In the genomic region with DNA sequence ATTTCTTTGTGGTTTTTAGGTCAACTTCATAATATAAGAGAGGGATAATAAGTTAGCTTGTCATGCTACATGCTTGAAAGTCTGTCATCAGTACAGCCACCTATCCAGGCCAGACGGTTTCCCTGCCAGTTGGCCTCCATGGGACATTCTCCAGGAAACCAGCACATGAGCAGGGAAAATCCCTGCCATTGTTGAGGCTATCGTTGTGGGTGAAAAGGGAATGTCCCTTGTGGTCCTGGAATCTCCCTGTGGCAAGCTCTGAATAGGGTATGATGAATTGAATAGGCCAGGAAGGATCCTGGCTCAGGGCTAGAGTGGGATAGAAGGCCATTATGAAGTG, we compare ENCODE assay signal across 14 cellular contexts. TPM values are rescaled to one million over a fixed set of nuclear protein-coding genes. Genes with fewer than 3 reads are reported as not detected.
A peak's percentile ranks its signal among the peaks of the same experiment; 100 is the strongest.
DNase-seq lines count a peak whose midpoint lies in the region; ATAC-seq and TF ChIP-seq lines count a peak whose summit lies in the region.
"Had no signal": no experiment of that assay in that cellular context is flagged by ENCODE, and none has a peak within 500 bp of the region (broad histone marks: within the 10 kb centered on the region; RNA-seq: fewer than 3 reads in every experiment).

No MANE protein-coding gene starts in this region.

- no peak for TF ChIP-seq CTCF in WTC11 (IDR thresholded peaks at IDR 0.05)
- TF ChIP-seq CTCF in foreskin keratinocyte (conservative IDR thresholded peaks at IDR 0.05), result no peak
- TF ChIP-seq CTCF in upper lobe of right lung (IDR thresholded peaks at IDR 0.05), result no peak

- peak; percentile 49 for DNase-seq in activated CD4-positive, alpha-beta memory T cell treated with anti-CD3 and anti-CD28 coated beads for 36 hours
- no peak for DNase-seq in activated CD4-positive, alpha-beta memory T cell treated with anti-CD3 and anti-CD28 coated beads, Interleukin-2, amount 10 ng/mL, durations not matched to agents 7 days and 5 days
- DNase-seq in WTC11 (ENCODE audit: low spot score), result no peak
- peak in 1 of 2 donors; percentile 68 for DNase-seq in foreskin keratinocyte
- DNase-seq in stimulated activated naive CD8-positive, alpha-beta T cell treated with anti-CD3 and anti-CD28 coated beads, Interleukin-15, Interleukin-2, amounts not matched to agents 100 U/mL and 50 U/mL, for 24 hours, result peak; percentile 36
- DNase-seq in amniotic stem cell (lab: John Stamatoyannopoulos, UW), result no peak
- no peak for DNase-seq in naive thymus-derived CD8-positive, alpha-beta T cell
- no peak for DNase-seq in upper lobe of right lung
- DNase-seq: KG1, midbrain, NCI-H510A had no signal

- ATAC-seq in WTC11 (no peak), foreskin keratinocyte (peak; percentile 77), upper lobe of right lung (no peak)
- peak; percentile 65 for ATAC-seq in stimulated activated naive CD8-positive, alpha-beta T cell treated with anti-CD3 and anti-CD28 coated beads, Interleukin-15, Interleukin-2, amounts not matched to agents 100 U/mL and 50 U/mL, for 24 hours
- ATAC-seq in naive thymus-derived CD8-positive, alpha-beta T cell, result no peak
- ATAC-seq: gastroesophageal sphincter had no signal

- no peak overlapping the region for H3K4me3 ChIP-seq in upper lobe of right lung
- H3K4me3 ChIP-seq: A549, gastroesophageal sphincter, skin epidermis had no signal

- H3K4me1 ChIP-seq in foreskin keratinocyte, result peaks cover 24% of the 10 kb centered on the region
- no peaks in the 10 kb centered on the region for H3K4me1 ChIP-seq in upper lobe of right lung
- H3K4me1 ChIP-seq: gastroesophageal sphincter had no signal

- peaks cover 8% of the 10 kb centered on the region for H3K4me1 Mint-ChIP-seq in activated CD4-positive, alpha-beta memory T cell treated with anti-CD3 and anti-CD28 coated beads for 36 hours (ENCODE audit: low read depth)
- H3K4me1 Mint-ChIP-seq in activated CD4-positive, alpha-beta memory T cell treated with anti-CD3 and anti-CD28 coated beads, Interleukin-2, amount 10 ng/mL, durations not matched to agents 7 days and 5 days, result no peaks in the 10 kb centered on the region
- peaks cover 11% of the 10 kb centered on the region for H3K4me1 Mint-ChIP-seq in WTC11
- H3K4me1 Mint-ChIP-seq in naive thymus-derived CD8-positive, alpha-beta T cell, result no peaks in the 10 kb centered on the region

- POLR2A ChIA-PET in activated CD4-positive, alpha-beta memory T cell treated with anti-CD3 and anti-CD28 coated beads for 36 hours (lab: Charles Lee), result no interaction called here
- POLR2A ChIA-PET in activated CD4-positive, alpha-beta memory T cell treated with anti-CD3 and anti-CD28 coated beads, Interleukin-2, amount 10 ng/mL, durations not matched to agents 7 days and 5 days (lab: Charles Lee), result interaction anchor here (1.0 kb wide), 1 partner anchor 199 kb away, joined by 3 read pairs; the partner anchor contains the start of gene AGGF1
- POLR2A ChIA-PET in WTC11 (lab: Charles Lee), result interaction anchor here (0.7 kb wide), 1 partner anchor 12 kb away, joined by 5 read pairs; the partner anchor contains the start of gene F2RL1
- POLR2A ChIA-PET in naive thymus-derived CD8-positive, alpha-beta T cell (lab: Charles Lee), result no interaction called here

- intact Hi-C loops in activated CD4-positive, alpha-beta memory T cell treated with anti-CD3 and anti-CD28 coated beads for 36 hours (cut with micrococcal nuclease), result no loop called here
- intact Hi-C loops in upper lobe of right lung (cut with DNase I), result no loop called here

- H3K27me3 ChIP-seq in foreskin keratinocyte (no peaks in the 10 kb centered on the region), upper lobe of right lung (no peaks in the 10 kb centered on the region)
- H3K27me3 ChIP-seq: gastroesophageal sphincter had no signal

- H3K4me3 Mint-ChIP-seq in activated CD4-positive, alpha-beta memory T cell treated with anti-CD3 and anti-CD28 coated beads for 36 hours, result no peak overlapping the region
- H3K4me3 Mint-ChIP-seq in activated CD4-positive, alpha-beta memory T cell treated with anti-CD3 and anti-CD28 coated beads, Interleukin-2, amount 10 ng/mL, durations not matched to agents 7 days and 5 days, result no peak overlapping the region
- no peak overlapping the region for H3K4me3 Mint-ChIP-seq in WTC11
- no peak overlapping the region for H3K4me3 Mint-ChIP-seq in naive thymus-derived CD8-positive, alpha-beta T cell

- no peaks in the 10 kb centered on the region for H3K27me3 Mint-ChIP-seq in activated CD4-positive, alpha-beta memory T cell treated with anti-CD3 and anti-CD28 coated beads for 36 hours
- no peaks in the 10 kb centered on the region for H3K27me3 Mint-ChIP-seq in activated CD4-positive, alpha-beta memory T cell treated with anti-CD3 and anti-CD28 coated beads, Interleukin-2, amount 10 ng/mL, durations not matched to agents 7 days and 5 days
- no peaks in the 10 kb centered on the region for H3K27me3 Mint-ChIP-seq in WTC11 (ENCODE audit: low read depth)
- H3K27me3 Mint-ChIP-seq in naive thymus-derived CD8-positive, alpha-beta T cell, result no peaks in the 10 kb centered on the region

- CTCF ChIA-PET in activated CD4-positive, alpha-beta memory T cell treated with anti-CD3 and anti-CD28 coated beads for 36 hours (lab: Charles Lee), result no interaction called here
- CTCF ChIA-PET in activated CD4-positive, alpha-beta memory T cell treated with anti-CD3 and anti-CD28 coated beads, Interleukin-2, amount 10 ng/mL, durations not matched to agents 7 days and 5 days (lab: Charles Lee), result no interaction called here
- CTCF ChIA-PET in WTC11 (lab: Charles Lee), result no interaction called here

- no peaks in the 10 kb centered on the region for H3K9me3 ChIP-seq in upper lobe of right lung
- H3K9me3 ChIP-seq: A549, gastroesophageal sphincter had no signal

- peaks cover 10% of the 10 kb centered on the region for H3K36me3 Mint-ChIP-seq in activated CD4-positive, alpha-beta memory T cell treated with anti-CD3 and anti-CD28 coated beads for 36 hours
- H3K36me3 Mint-ChIP-seq in activated CD4-positive, alpha-beta memory T cell treated with anti-CD3 and anti-CD28 coated beads, Interleukin-2, amount 10 ng/mL, durations not matched to agents 7 days and 5 days (ENCODE audit: low read depth), result no peaks in the 10 kb centered on the region
- peaks cover 21% of the 10 kb centered on the region for H3K36me3 Mint-ChIP-seq in WTC11
- H3K36me3 Mint-ChIP-seq in naive thymus-derived CD8-positive, alpha-beta T cell, result peaks cover 0 to 13% (median 10%) of the 10 kb centered on the region in 3 donors

- no peaks in the 10 kb centered on the region for H3K36me3 ChIP-seq in upper lobe of right lung
- H3K36me3 ChIP-seq: gastroesophageal sphincter had no signal

- no peaks in the 10 kb centered on the region for H3K9me3 Mint-ChIP-seq in activated CD4-positive, alpha-beta memory T cell treated with anti-CD3 and anti-CD28 coated beads for 36 hours
- H3K9me3 Mint-ChIP-seq in activated CD4-positive, alpha-beta memory T cell treated with anti-CD3 and anti-CD28 coated beads, Interleukin-2, amount 10 ng/mL, durations not matched to agents 7 days and 5 days, result no peaks in the 10 kb centered on the region
- no peaks in the 10 kb centered on the region for H3K9me3 Mint-ChIP-seq in WTC11
- no peaks in the 10 kb centered on the region for H3K9me3 Mint-ChIP-seq in naive thymus-derived CD8-positive, alpha-beta T cell

- no peak overlapping the region for H3K27ac Mint-ChIP-seq in activated CD4-positive, alpha-beta memory T cell treated with anti-CD3 and anti-CD28 coated beads for 36 hours
- H3K27ac Mint-ChIP-seq in activated CD4-positive, alpha-beta memory T cell treated with anti-CD3 and anti-CD28 coated beads, Interleukin-2, amount 10 ng/mL, durations not matched to agents 7 days and 5 days, result no peak overlapping the region
- H3K27ac Mint-ChIP-seq in WTC11, result peak overlapping the region; percentile 44
- H3K27ac Mint-ChIP-seq in naive thymus-derived CD8-positive, alpha-beta T cell, result no peak overlapping the region

- H3K27ac ChIP-seq in foreskin keratinocyte, result no peak overlapping the region
- no peak overlapping the region for H3K27ac ChIP-seq in upper lobe of right lung
- H3K27ac ChIP-seq: A549, gastroesophageal sphincter, skin epidermis had no signal

TF ChIP-seq in WTC11, 78 proteins besides CTCF, POLR2A, EP300 and RAD21 (continues in another document):
- TF ChIP-seq USF2 (CRISPR knock-in tag; IDR thresholded peaks at IDR 0.05), result no peak

RNA-seq across cellular contexts. Expression of gene F2RL1, which starts 12.2 kb away (rescaled TPM):
- 1 to 10 TPM; 2.3 to 2.9 TPM for total RNA-seq in activated CD4-positive, alpha-beta memory T cell treated with anti-CD3 and anti-CD28 coated beads for 36 hours
- under 1 TPM; 0.78 to 0.81 TPM for total RNA-seq in activated CD4-positive, alpha-beta memory T cell treated with anti-CD3 and anti-CD28 coated beads, Interleukin-2, amount 10 ng/mL, durations not matched to agents 7 days and 5 days
- total RNA-seq in WTC11 (2021) (37.3 to 38.9 TPM (median 37.5 TPM) in 3 replicates), foreskin keratinocyte (72.4 and 77.5 TPM in 2 replicates), upper lobe of right lung (8.0 TPM)
- 32.8 and 36.8 TPM in 2 replicates for polyA plus RNA-seq in foreskin keratinocyte
- 1 to 10 TPM; 3.1 to 4.2 TPM for total RNA-seq in naive thymus-derived CD8-positive, alpha-beta T cell
- polyA plus RNA-seq in naive thymus-derived CD8-positive, alpha-beta T cell, result 1 to 10 TPM in 2 of 3 donors, under 1 TPM in 1; 0.48 to 4.7 (median 2.0) TPM

RNA-seq across cellular contexts. Expression of gene S100Z, which starts 18.7 kb away (rescaled TPM):
- total RNA-seq in activated CD4-positive, alpha-beta memory T cell treated with anti-CD3 and anti-CD28 coated beads for 36 hours, result 1 to 10 TPM; 1.8 to 2.1 TPM
- 1 to 10 TPM; 2.5 to 2.6 TPM for total RNA-seq in activated CD4-positive, alpha-beta memory T cell treated with anti-CD3 and anti-CD28 coated beads, Interleukin-2, amount 10 ng/mL, durations not matched to agents 7 days and 5 days
- not detected in 3 replicates for total RNA-seq in WTC11 (2021)
- not detected in 2 replicates for total RNA-seq in foreskin keratinocyte
- not detected in 2 replicates for polyA plus RNA-seq in foreskin keratinocyte
- not detected for total RNA-seq in naive thymus-derived CD8-positive, alpha-beta T cell
- not detected for polyA plus RNA-seq in naive thymus-derived CD8-positive, alpha-beta T cell
- 0.52 TPM for total RNA-seq in upper lobe of right lung
- total RNA-seq: gastroesophageal sphincter had no signal
- polyA plus RNA-seq: A549 had no signal

Comparison
In these comparisons a context has a peak if more than half of its experiments do, and no peak if none do; other contexts are left out.
1. DNase-seq: peak in activated CD4-positive, alpha-beta memory T cell treated with anti-CD3 and anti-CD28 coated beads for 36 hours (single experiment) and stimulated activated naive CD8-positive, alpha-beta T cell treated with anti-CD3 and anti-CD28 coated beads, Interleukin-15, Interleukin-2, amounts not matched to agents 100 U/mL and 50 U/mL, for 24 hours (single experiment); none in activated CD4-positive, alpha-beta memory T cell treated with anti-CD3 and anti-CD28 coated beads, Interleukin-2, amount 10 ng/mL, durations not matched to agents 7 days and 5 days (single experiment), WTC11 (single experiment), amniotic stem cell (single experiment), naive thymus-derived CD8-positive, alpha-beta T cell (0 of 10) and upper lobe of right lung (single experiment).
2. POLR2A ChIA-PET loops: an anchor here in activated CD4-positive, alpha-beta memory T cell treated with anti-CD3 and anti-CD28 coated beads, Interleukin-2, amount 10 ng/mL, durations not matched to agents 7 days and 5 days (1.0 kb wide) and WTC11 (0.7 kb wide); none called in activated CD4-positive, alpha-beta memory T cell treated with anti-CD3 and anti-CD28 coated beads for 36 hours and naive thymus-derived CD8-positive, alpha-beta T cell.
3. ATAC-seq: peak in foreskin keratinocyte (single experiment) and stimulated activated naive CD8-positive, alpha-beta T cell treated with anti-CD3 and anti-CD28 coated beads, Interleukin-15, Interleukin-2, amounts not matched to agents 100 U/mL and 50 U/mL, for 24 hours (single experiment); none in WTC11 (single experiment), naive thymus-derived CD8-positive, alpha-beta T cell (0 of 2) and upper lobe of right lung (single experiment).